16 cellular contexts compared by ENCODE assay signal in genomic region chr5:14034991-14035390, GRCh38.
DNase-seq lines count a peak whose midpoint lies in the region; ATAC-seq and TF ChIP-seq lines count a peak whose summit lies in the region.
"Had no signal": no experiment of that assay in that cellular context is flagged by ENCODE, and none has a peak within 500 bp of the region (broad histone marks: within the 10 kb centered on the region; RNA-seq: fewer than 3 reads in every experiment).

No MANE protein-coding gene starts in this region.

- peak overlapping the region; percentile 2 for H3K56ac ChIP-seq in mesendoderm (ENCODE audit: low read length)

- H3K9me3 Mint-ChIP-seq in natural killer cell treated with Interleukin-12 subunit alpha and Interleukin-12 subunit beta and Interleukin-15 and Interleukin-18, amount 100 ng/mL, for 72 hours = no peaks in the 10 kb centered on the region
- H3K9me3 Mint-ChIP-seq in natural killer cell = peaks cover 0 to 2% of the 10 kb centered on the region in 2 donors

- H2AK5ac ChIP-seq in mesendoderm (ENCODE audit: low read length) = no peak overlapping the region

- no peak overlapping the region for H3K27ac Mint-ChIP-seq in natural killer cell treated with Interleukin-12 subunit alpha and Interleukin-12 subunit beta and Interleukin-15 and Interleukin-18, amount 100 ng/mL, for 72 hours
- no peak overlapping the region for H3K27ac Mint-ChIP-seq in natural killer cell
- H3K27ac Mint-ChIP-seq: CD8-positive, alpha-beta memory T cell had no signal

- peaks cover 5% of the 10 kb centered on the region for H3K4me1 ChIP-seq in mesendoderm (ENCODE audit: control insufficient read depth, low read depth, low read length)
- H3K4me1 ChIP-seq: prostate gland had no signal

- H3K36me3 Mint-ChIP-seq in natural killer cell treated with Interleukin-12 subunit alpha and Interleukin-12 subunit beta and Interleukin-15 and Interleukin-18, amount 100 ng/mL, for 72 hours = no peaks in the 10 kb centered on the region
- H3K36me3 Mint-ChIP-seq in natural killer cell = no peaks in the 10 kb centered on the region
- H3K36me3 Mint-ChIP-seq: CD8-positive, alpha-beta memory T cell had no signal

- intact Hi-C loops in natural killer cell (cut with micrococcal nuclease) = no loop called here

- no peaks in the 10 kb centered on the region for H3K79me1 ChIP-seq in mesendoderm (ENCODE audit: low read length)

- H3K36me3 ChIP-seq in brain microvascular endothelial cell (replicated peaks) = no peaks in the 10 kb centered on the region
- no peaks in the 10 kb centered on the region for H3K36me3 ChIP-seq in mesendoderm (ENCODE audit: control insufficient read depth, insufficient read depth, low read length)
- H3K36me3 ChIP-seq: prostate gland, suprapubic skin had no signal

- H3K9ac ChIP-seq in mesendoderm (ENCODE audit: low read length) = no peak overlapping the region

- H3K27me3 Mint-ChIP-seq in natural killer cell treated with Interleukin-12 subunit alpha and Interleukin-12 subunit beta and Interleukin-15 and Interleukin-18, amount 100 ng/mL, for 72 hours = peaks cover 21 to 23% of the 10 kb centered on the region in 2 donors
- H3K27me3 Mint-ChIP-seq in natural killer cell (ENCODE audit: low read depth in 2 of 2) = peaks cover 11 to 14% of the 10 kb centered on the region in 2 donors

- H3K4ac ChIP-seq in mesendoderm (ENCODE audit: low read depth, low read length) = no peak overlapping the region

- peak overlapping the region; percentile 91 for H3K27ac ChIP-seq in brain microvascular endothelial cell
- no peak overlapping the region for H3K27ac ChIP-seq in mesendoderm (ENCODE audit: low read depth, low read length)
- H3K27ac ChIP-seq: RWPE1 had no signal

- H3K4me1 Mint-ChIP-seq in natural killer cell treated with Interleukin-12 subunit alpha and Interleukin-12 subunit beta and Interleukin-15 and Interleukin-18, amount 100 ng/mL, for 72 hours (ENCODE audit: low read depth in 2 of 2) = peaks cover 0 to 5% of the 10 kb centered on the region in 2 donors
- peaks cover 7 to 9% of the 10 kb centered on the region in 2 donors for H3K4me1 Mint-ChIP-seq in natural killer cell

- no peak overlapping the region for H2BK120ac ChIP-seq in mesendoderm (ENCODE audit: low read depth, low read length)

- no peak for TF ChIP-seq CTCF in natural killer cell (IDR thresholded peaks at IDR 0.05)
- TF ChIP-seq CTCF in brain microvascular endothelial cell (IDR thresholded peaks at IDR 0.05; ENCODE audit: low read depth, low read length, missing control alignments) = no peak

- H4K8ac ChIP-seq in mesendoderm (ENCODE audit: low read depth, low read length) = no peak overlapping the region

- H4K5ac ChIP-seq in mesendoderm (ENCODE audit: low read length) = no peak overlapping the region

- H2BK15ac ChIP-seq in mesendoderm (replicated peaks; ENCODE audit: low read depth) = no peak overlapping the region

- H3K79me2 ChIP-seq in mesendoderm (ENCODE audit: control insufficient read depth, insufficient read depth, low read length) = no peaks in the 10 kb centered on the region

- no CpG with 5 or more reads among the region's 3 CpGs for WGBS in mesendoderm (ENCODE audit: extremely low coverage, insufficient coverage, low lambda C conversion rate)

- no peak overlapping the region for H3K4me3 Mint-ChIP-seq in natural killer cell treated with Interleukin-12 subunit alpha and Interleukin-12 subunit beta and Interleukin-15 and Interleukin-18, amount 100 ng/mL, for 72 hours
- no peak overlapping the region for H3K4me3 Mint-ChIP-seq in natural killer cell
- H3K4me3 Mint-ChIP-seq: CD8-positive, alpha-beta memory T cell had no signal

- no peak overlapping the region for H3K4me2 ChIP-seq in mesendoderm (ENCODE audit: low read length)

- peak; percentile 11 to 25 for ATAC-seq in natural killer cell treated with Interleukin-12 subunit alpha and Interleukin-12 subunit beta and Interleukin-15 and Interleukin-18, amount 100 ng/mL, for 72 hours
- no peak for ATAC-seq in natural killer cell
- ATAC-seq in GM18511 (IDR thresholded peaks at IDR 0.05; ENCODE audit: unreplicated experiment) = no peak

- no peak overlapping the region for H3K23ac ChIP-seq in mesendoderm (ENCODE audit: low read length)

- in situ Hi-C loops in brain microvascular endothelial cell (cut with HindIII; ENCODE audit: low pct_ligation_motif_present, low sequenced_read_pairs) = no loop called here

- no peak overlapping the region for H3K4me3 ChIP-seq in brain microvascular endothelial cell (ENCODE audit: low read depth, low read length)
- H3K4me3 ChIP-seq in mesendoderm (ENCODE audit: low read length) = no peak overlapping the region
- H3K4me3 ChIP-seq: prostate gland had no signal

- no peak for DNase-seq in natural killer cell treated with Interleukin-12 subunit alpha and Interleukin-12 subunit beta and Interleukin-15 and Interleukin-18, amount 100 ng/mL, for 72 hours (ENCODE audit: low spot score)
- DNase-seq in natural killer cell (no peak), brain microvascular endothelial cell (no peak), mesendoderm (peak; percentile 55), NCI-H2081 treated with DMSO at 0.1 percent for 48 hours (lab: John Stamatoyannopoulos, UW) (no peak), cerebellar nuclear complex (lab: John Stamatoyannopoulos, UW) (no peak), NCI-H1417 treated with DMSO at 0.1 percent for 48 hours (lab: John Stamatoyannopoulos, UW) (no peak)
- DNase-seq: activated CD4-positive, CD25-positive, alpha-beta regulatory T cell; activated naive CD4-positive, alpha-beta T cell treated with Interleukin-2 at 50 U/mL for 16 hours; CD8-positive, alpha-beta memory T cell; MM.1S; NCI-H82 had no signal

- H3K27me3 ChIP-seq in brain microvascular endothelial cell (replicated peaks) (no peaks in the 10 kb centered on the region), mesendoderm (ENCODE audit: insufficient read depth, low read length, poor library complexity) (no peaks in the 10 kb centered on the region)
- H3K27me3 ChIP-seq: suprapubic skin had no signal

- H3K18ac ChIP-seq in mesendoderm (ENCODE audit: low read length) = no peak overlapping the region

- no peak overlapping the region for H2BK5ac ChIP-seq in mesendoderm (ENCODE audit: low read length)

Comparison
In these comparisons a context has a peak if more than half of its experiments do, and no peak if none do; other contexts are left out.
1. ATAC-seq: peak in natural killer cell treated with Interleukin-12 subunit alpha and Interleukin-12 subunit beta and Interleukin-15 and Interleukin-18, amount 100 ng/mL, for 72 hours (2 of 2); none in natural killer cell (0 of 3) and GM18511 (single experiment).